ENCODE assay signal across 1 cellular context in the genomic region with DNA sequence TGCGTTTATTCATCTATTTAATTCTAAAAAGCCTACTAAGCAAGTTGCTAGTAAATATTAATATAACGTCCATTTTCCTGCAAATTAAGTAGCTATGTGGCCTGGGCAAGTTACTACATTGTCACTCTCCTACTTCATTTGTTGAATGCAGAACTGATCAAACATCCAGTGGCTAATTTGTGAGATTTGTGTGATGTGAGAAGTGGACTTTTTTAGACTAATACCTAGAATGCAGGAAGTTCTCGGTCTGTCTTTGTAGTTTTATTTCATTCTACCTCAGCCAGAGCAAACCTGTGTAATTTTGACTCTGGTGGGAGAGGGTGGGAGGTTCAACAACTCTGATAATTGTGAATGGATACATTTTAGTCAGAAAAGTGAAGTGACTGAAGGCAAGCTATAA.
TF ChIP-seq lines count a peak whose summit lies in the region.

No MANE protein-coding gene starts in this region.

TF ChIP-seq in SK-N-SH, 30 proteins besides CTCF, POLR2A, EP300 and RAD21 (continued from another document):
- TF ChIP-seq FOXJ3 (CRISPR knock-in tag; IDR thresholded peaks at IDR 0.05) (no peak), RXRA (IDR thresholded peaks at IDR 0.05; ENCODE audit: borderline replicate concordance, low read depth) (no peak), NFIC (IDR thresholded peaks at IDR 0.05; ENCODE audit: borderline replicate concordance) (no peak), NRF1 (IDR thresholded peaks at IDR 0.05; ENCODE audit: low read depth, low read length) (no peak)
